In the genomic region with DNA sequence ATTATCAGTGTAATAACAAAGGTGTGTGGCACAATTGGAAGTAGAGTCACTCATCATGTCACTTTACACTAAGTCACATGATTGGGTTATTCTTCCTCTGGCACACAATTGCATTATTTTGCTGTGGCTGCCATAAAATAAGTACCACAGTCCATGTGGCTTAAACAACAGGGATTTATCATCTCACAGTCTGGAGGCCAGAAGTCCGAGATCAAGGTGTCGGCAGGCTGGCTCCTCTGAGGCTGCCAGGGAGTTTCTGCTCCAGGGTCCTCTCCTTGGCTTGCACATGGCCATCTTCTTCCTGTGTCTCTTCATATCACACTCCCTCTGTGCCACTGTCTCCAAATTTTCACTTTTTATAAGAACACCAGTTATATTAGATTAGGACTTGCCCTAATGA, we compare ENCODE assay signal across 8 cellular contexts.
"Had no signal": no experiment of that assay in that cellular context is flagged by ENCODE, and none has a peak within 500 bp of the region (broad histone marks: within the 10 kb centered on the region; RNA-seq: fewer than 3 reads in every experiment).

No MANE protein-coding gene starts in this region.

- H2AFZ ChIP-seq: GM23248 had no signal

- H3K27me3 Mint-ChIP-seq: IgD-negative memory B cell had no signal

- H3K4me3 Mint-ChIP-seq: HFFc6, IgD-negative memory B cell had no signal

- H3K4me1 ChIP-seq: HAP-1 had no signal

- H3K9me3 ChIP-seq: HAP-1 had no signal

- H3K27ac ChIP-seq: GM23248, HL-60 had no signal

- H3K27ac Mint-ChIP-seq: HFFc6, IgD-negative memory B cell had no signal

- DNase-seq: GM23248, GOT3, H7, HFFc6 had no signal

- H3K36me3 ChIP-seq: HAP-1 had no signal

- H3K4me3 ChIP-seq: GM23248, HAP-1 had no signal

- FAIRE-seq: HepG2 had no signal

- H3K36me3 Mint-ChIP-seq: IgD-negative memory B cell had no signal
